Comparison of ENCODE assay signal across 8 cellular contexts in genomic region chr18:23228102-23229051, GRCh38.
DNase-seq lines count a peak whose midpoint lies in the region; ATAC-seq, FAIRE-seq and TF ChIP-seq lines count a peak whose summit lies in the region.

No MANE protein-coding gene starts in this region.

- no peak for TF ChIP-seq POLR2A in transverse colon (IDR thresholded peaks at IDR 0.05)

- intact Hi-C loops in transverse colon (cut with DNase I; ENCODE audit: low total_unique reads) = no loop called here

- TF ChIP-seq EP300 in transverse colon (IDR thresholded peaks at IDR 0.05; ENCODE audit: low read depth) = no peak

- H3K9me3 ChIP-seq in transverse colon = no peaks in the 10 kb centered on the region

- FAIRE-seq in RCC 7860 (lab: Jason Lieb, UNC) = peak; percentile 38

- in situ Hi-C loops in transverse colon (cut with MboI; ENCODE audit: low pct_ligation_motif_present in 1 of 4, low pct_unique_long_range_greater_than_20kb in 1 of 4, low sequenced_read_pairs in 3 of 4) = no loop called here

- no peaks in the 10 kb centered on the region for H3K36me3 ChIP-seq in transverse colon

- DNase-seq in DMS153 treated with DMSO at 0.1 percent for 48 hours (lab: John Stamatoyannopoulos, UW; ENCODE audit: unreplicated experiment) = peak; percentile 23
- DNase-seq in RCC 7860 (ENCODE audit: low spot score) = peak; percentile 67
- DNase-seq in germinal center (ENCODE audit: low spot score) = peak; percentile 47
- peak; percentile 31 for DNase-seq in transverse colon
- no peak for DNase-seq in NCI-H1930 (lab: John Stamatoyannopoulos, UW)
- DNase-seq in cerebellum (ENCODE audit: low spot score) = no peak

- H3K27ac ChIP-seq in transverse colon = peak overlapping the region; percentile 72 to 79 (median 75)

- WGBS in transverse colon (ENCODE audit: low coverage in 1 of 2), 2 donors = 28 to 32% methylated on average over 5 to 7 of the region's 7 CpGs

- TF ChIP-seq CTCF in transverse colon (IDR thresholded peaks at IDR 0.05) = no peak

- ATAC-seq in GM19023 (IDR thresholded peaks at IDR 0.05; ENCODE audit: unreplicated experiment) = peak; percentile 44
- peak; percentile 36 for ATAC-seq in HG03064 (IDR thresholded peaks at IDR 0.05; ENCODE audit: low read depth, unreplicated experiment)

- no peaks in the 10 kb centered on the region for H3K27me3 ChIP-seq in transverse colon

- H3K4me1 ChIP-seq in transverse colon = peaks cover 8 to 55% (median 17%) of the 10 kb centered on the region in 4 donors

- no peak overlapping the region for H3K4me3 ChIP-seq in transverse colon

Comparison
In these comparisons a context has a peak if more than half of its experiments do, and no peak if none do; other contexts are left out.
1. DNase-seq: peak in DMS153 treated with DMSO at 0.1 percent for 48 hours (single experiment), RCC 7860 (single experiment), germinal center (single experiment) and transverse colon (single experiment); none in NCI-H1930 (0 of 2) and cerebellum (single experiment).